In genomic region chr20:22974354-22974753, GRCh38 we compare ENCODE assay signal across 11 cellular contexts.
DNase-seq lines count a peak whose midpoint lies in the region; ATAC-seq and TF ChIP-seq lines count a peak whose summit lies in the region.
"Had no signal": no experiment of that assay in that cellular context is flagged by ENCODE, and none has a peak within 500 bp of the region (broad histone marks: within the 10 kb centered on the region; RNA-seq: fewer than 3 reads in every experiment).

No MANE protein-coding gene starts in this region.

- CTCF ChIA-PET in AG04449 (lab: Yijun Ruan, JAX) = interaction anchor here (0.7 to 4.1 kb wide), 7 partner anchors 11 to 367 kb away, joined by 3 to 52 read pairs (median 3); no protein-coding TSS in a partner anchor

- no peaks in the 10 kb centered on the region for H3K9me3 Mint-ChIP-seq in natural killer cell treated with Interleukin-12 subunit alpha and Interleukin-12 subunit beta and Interleukin-15 and Interleukin-18, amount 100 ng/mL, for 72 hours

- TF ChIP-seq CTCF in AG04449 (IDR thresholded peaks at IDR 0.05; ENCODE audit: insufficient read depth, low read length, missing control alignments) (peak; percentile 46), GM20000 (IDR thresholded peaks at IDR 0.05; ENCODE audit: extremely low read depth, missing control alignments) (peak; percentile 41)

- H3K4me3 Mint-ChIP-seq in natural killer cell treated with Interleukin-12 subunit alpha and Interleukin-12 subunit beta and Interleukin-15 and Interleukin-18, amount 100 ng/mL, for 72 hours = no peak overlapping the region

- no peak for ATAC-seq in HG02884 (IDR thresholded peaks at IDR 0.05; ENCODE audit: unreplicated experiment)
- ATAC-seq in natural killer cell treated with Interleukin-12 subunit alpha and Interleukin-12 subunit beta and Interleukin-15 and Interleukin-18, amount 100 ng/mL, for 72 hours = no peak

- no peaks in the 10 kb centered on the region for H3K4me1 Mint-ChIP-seq in natural killer cell treated with Interleukin-12 subunit alpha and Interleukin-12 subunit beta and Interleukin-15 and Interleukin-18, amount 100 ng/mL, for 72 hours (ENCODE audit: low read depth in 2 of 2)

- no peaks in the 10 kb centered on the region for H3K36me3 Mint-ChIP-seq in natural killer cell treated with Interleukin-12 subunit alpha and Interleukin-12 subunit beta and Interleukin-15 and Interleukin-18, amount 100 ng/mL, for 72 hours

- no peak overlapping the region for H3K27ac Mint-ChIP-seq in natural killer cell treated with Interleukin-12 subunit alpha and Interleukin-12 subunit beta and Interleukin-15 and Interleukin-18, amount 100 ng/mL, for 72 hours

- DNase-seq in AG04449 (ENCODE audit: low read depth, low spot score) = no peak
- peak; percentile 19 for DNase-seq in GM20000 (ENCODE audit: low spot score)
- DNase-seq in SK-MEL-5 (ENCODE audit: low read depth, low spot score) = peak; percentile 64
- peak; percentile 18 for DNase-seq in hepatic stellate cell (ENCODE audit: low spot score)
- no peak for DNase-seq in Ammon's horn (ENCODE audit: low spot score)
- DNase-seq in natural killer cell treated with Interleukin-12 subunit alpha and Interleukin-12 subunit beta and Interleukin-15 and Interleukin-18, amount 100 ng/mL, for 72 hours (ENCODE audit: low spot score) = no peak
- no peak for DNase-seq in NCI-H2227 treated with DMSO at 0.1 percent for 48 hours (lab: John Stamatoyannopoulos, UW)
- DNase-seq: activated T-cell treated with anti-CD3 and anti-CD28 coated beads, Interleukin-2, amount 50 U/mL, for 1 hour; stimulated activated CD4-positive, alpha-beta T cell treated with anti-CD3 and anti-CD28 coated beads, Interleukin-15, amount 100 ng/mL, for 24 hours; tibial artery had no signal

- POLR2A ChIA-PET in AG04449 (lab: Yijun Ruan, JAX) = no interaction called here

- H3K4me3 ChIP-seq in AG04449 (ENCODE audit: low read depth, low read length) = no peak overlapping the region
- H3K4me3 ChIP-seq: tibial artery had no signal

- in situ Hi-C loops in SK-MEL-5 (cut with HindIII; ENCODE audit: low pct_unique_long_range_greater_than_20kb, low sequenced_read_pairs) = no loop called here

- peaks cover 10 to 47% of the 10 kb centered on the region in 2 donors for H3K27me3 Mint-ChIP-seq in natural killer cell treated with Interleukin-12 subunit alpha and Interleukin-12 subunit beta and Interleukin-15 and Interleukin-18, amount 100 ng/mL, for 72 hours

Comparison
In these comparisons a context has a peak if more than half of its experiments do, and no peak if none do; other contexts are left out.
1. DNase-seq: peak in GM20000 (single experiment), SK-MEL-5 (single experiment) and hepatic stellate cell (single experiment); none in AG04449 (single experiment), Ammon's horn (single experiment), natural killer cell treated with Interleukin-12 subunit alpha and Interleukin-12 subunit beta and Interleukin-15 and Interleukin-18, amount 100 ng/mL, for 72 hours (single experiment) and NCI-H2227 treated with DMSO at 0.1 percent for 48 hours (single experiment).